28 cellular contexts compared by ENCODE assay signal in genomic region chr13:34758628-34759027, GRCh38.
"Had no signal": no experiment of that assay in that cellular context is flagged by ENCODE, and none has a peak within 500 bp of the region (broad histone marks: within the 10 kb centered on the region; RNA-seq: fewer than 3 reads in every experiment).

No MANE protein-coding gene starts in this region.

- H3K4me1 ChIP-seq: stomach, suprapubic skin, testis, thyroid gland, tibial nerve, upper lobe of left lung, upper lobe of right lung, uterus, vagina had no signal

- H3K36me3 Mint-ChIP-seq: stimulated activated effector memory CD8-positive, alpha-beta T cell treated with anti-CD3 and anti-CD28 coated beads, Interleukin-12 subunit alpha, Interleukin-12 subunit beta, amount 100 ng/mL, for 72 hours; stimulated activated memory B cell treated with anti-CD40 and anti-IgM and Interleukin-4, amounts not matched to agents 10 μg/mL and 1 μg/mL and 100 μg/mL, for 72 hours; stimulated activated naive B cell treated with anti-CD40 and anti-IgM and Interleukin-4, amounts not matched to agents 10 μg/mL and 1 μg/mL and 100 μg/mL, for 72 hours; type B pancreatic cell had no signal

- DNase-seq: stimulated activated CD4-positive, alpha-beta T cell treated with anti-CD3 and anti-CD28 coated beads, Interleukin-2, amount 100 ng/mL, for 48 hours; stimulated activated CD4-positive, alpha-beta T cell treated with anti-CD3 and anti-CD28 coated beads, Interleukin-4, amount 100 ng/mL, for 1 hour; stimulated activated CD4-positive, alpha-beta T cell treated with anti-CD3 and anti-CD28 coated beads, Interleukin-4, amount 100 ng/mL, for 24 hours; stimulated activated CD4-positive, alpha-beta T cell treated with anti-CD3 and anti-CD28 coated beads, Interleukin-4, amount 100 ng/mL, for 4 hours; stimulated activated CD8-positive, alpha-beta memory T cell treated with anti-CD3 and anti-CD28 coated beads, Interleukin-4, amount 100 ng/mL, for 48 hours; stimulated activated naive B cell treated with anti-CD40 and anti-IgM and Interleukin-4, amounts not matched to agents 10 μg/mL and 1 μg/mL and 100 μg/mL, for 72 hours; stimulated activated naive CD4-positive, alpha-beta T cell; stimulated activated naive CD4-positive, alpha-beta T cell treated with Interleukin-2 at 50 U/mL for 16 hours; stimulated activated naive CD8-positive, alpha-beta T cell treated with anti-CD3 and anti-CD28 coated beads, Interleukin-15, amount 100 ng/mL, for 72 hours; stimulated activated naive CD8-positive, alpha-beta T cell treated with anti-CD3 and anti-CD28 coated beads, Interleukin-15, Interleukin-2, amounts not matched to agents 100 U/mL and 50 U/mL, for 24 hours; stomach; substantia nigra; testis; thyroid gland; tibial artery; transverse colon; trophoblast cell; upper lobe of left lung; upper lobe of right lung; uterus had no signal

- H3K4me1 Mint-ChIP-seq: stimulated activated effector memory CD8-positive, alpha-beta T cell treated with anti-CD3 and anti-CD28 coated beads, Interleukin-12 subunit alpha, Interleukin-12 subunit beta, amount 100 ng/mL, for 72 hours; stimulated activated memory B cell treated with anti-CD40 and anti-IgM and Interleukin-4, amounts not matched to agents 10 μg/mL and 1 μg/mL and 100 μg/mL, for 72 hours; stimulated activated naive B cell treated with anti-CD40 and anti-IgM and Interleukin-4, amounts not matched to agents 10 μg/mL and 1 μg/mL and 100 μg/mL, for 72 hours; stimulated activated naive CD8-positive, alpha-beta T cell treated with anti-CD3 and anti-CD28 coated beads, Interleukin-15, amount 100 ng/mL, for 72 hours had no signal

- H3K4me3 ChIP-seq: stomach, suprapubic skin, testis, thoracic aorta, thyroid gland, tibial artery, tibial nerve, transverse colon, upper lobe of left lung, upper lobe of right lung, uterus, vagina had no signal

- H3K4me3 Mint-ChIP-seq: stimulated activated effector memory CD8-positive, alpha-beta T cell treated with anti-CD3 and anti-CD28 coated beads, Interleukin-12 subunit alpha, Interleukin-12 subunit beta, amount 100 ng/mL, for 72 hours; stimulated activated memory B cell treated with anti-CD40 and anti-IgM and Interleukin-4, amounts not matched to agents 10 μg/mL and 1 μg/mL and 100 μg/mL, for 72 hours; stimulated activated naive B cell treated with anti-CD40 and anti-IgM and Interleukin-4, amounts not matched to agents 10 μg/mL and 1 μg/mL and 100 μg/mL, for 72 hours; stimulated activated naive CD8-positive, alpha-beta T cell treated with anti-CD3 and anti-CD28 coated beads, Interleukin-15, amount 100 ng/mL, for 72 hours; stimulated activated naive CD8-positive, alpha-beta T cell treated with anti-CD3 and anti-CD28 coated beads, Interleukin-15, Interleukin-2, amounts not matched to agents 100 ng/mL and 50 ng/mL, for 24 hours; type B pancreatic cell had no signal

- ATAC-seq: stimulated activated effector memory CD8-positive, alpha-beta T cell treated with anti-CD3 and anti-CD28 coated beads, Interleukin-12 subunit alpha, Interleukin-12 subunit beta, amount 100 ng/mL, for 72 hours; stimulated activated memory B cell treated with anti-CD40 and anti-IgM and Interleukin-4, amounts not matched to agents 10 μg/mL and 1 μg/mL and 100 μg/mL, for 72 hours; stimulated activated naive B cell treated with anti-CD40 and anti-IgM and Interleukin-4, amounts not matched to agents 10 μg/mL and 1 μg/mL and 100 μg/mL, for 72 hours; stimulated activated naive CD8-positive, alpha-beta T cell treated with anti-CD3 and anti-CD28 coated beads, Interleukin-15, amount 100 ng/mL, for 72 hours; stimulated activated naive CD8-positive, alpha-beta T cell treated with anti-CD3 and anti-CD28 coated beads, Interleukin-15, Interleukin-2, amounts not matched to agents 100 U/mL and 50 U/mL, for 24 hours; upper lobe of right lung had no signal

- H3K9me3 ChIP-seq: stomach, suprapubic skin, testis, thoracic aorta, thyroid gland, tibial artery, tibial nerve, transverse colon, upper lobe of left lung, upper lobe of right lung, uterus, vagina had no signal

- H3K27ac Mint-ChIP-seq: stimulated activated effector memory CD8-positive, alpha-beta T cell treated with anti-CD3 and anti-CD28 coated beads, Interleukin-12 subunit alpha, Interleukin-12 subunit beta, amount 100 ng/mL, for 72 hours; stimulated activated memory B cell treated with anti-CD40 and anti-IgM and Interleukin-4, amounts not matched to agents 10 μg/mL and 1 μg/mL and 100 μg/mL, for 72 hours; stimulated activated naive B cell treated with anti-CD40 and anti-IgM and Interleukin-4, amounts not matched to agents 10 μg/mL and 1 μg/mL and 100 μg/mL, for 72 hours; stimulated activated naive CD8-positive, alpha-beta T cell treated with anti-CD3 and anti-CD28 coated beads, Interleukin-15, amount 100 ng/mL, for 72 hours; stimulated activated naive CD8-positive, alpha-beta T cell treated with anti-CD3 and anti-CD28 coated beads, Interleukin-15, Interleukin-2, amounts not matched to agents 100 ng/mL and 50 ng/mL, for 24 hours; type B pancreatic cell had no signal

- H3K27me3 Mint-ChIP-seq: stimulated activated memory B cell treated with anti-CD40 and anti-IgM and Interleukin-4, amounts not matched to agents 10 μg/mL and 1 μg/mL and 100 μg/mL, for 72 hours; stimulated activated naive B cell treated with anti-CD40 and anti-IgM and Interleukin-4, amounts not matched to agents 10 μg/mL and 1 μg/mL and 100 μg/mL, for 72 hours; stimulated activated naive CD8-positive, alpha-beta T cell treated with anti-CD3 and anti-CD28 coated beads, Interleukin-15, amount 100 ng/mL, for 72 hours; stimulated activated naive CD8-positive, alpha-beta T cell treated with anti-CD3 and anti-CD28 coated beads, Interleukin-15, Interleukin-2, amounts not matched to agents 100 ng/mL and 50 ng/mL, for 24 hours; type B pancreatic cell had no signal

- H3K9me3 Mint-ChIP-seq: stimulated activated memory B cell treated with anti-CD40 and anti-IgM and Interleukin-4, amounts not matched to agents 10 μg/mL and 1 μg/mL and 100 μg/mL, for 72 hours; stimulated activated naive CD8-positive, alpha-beta T cell treated with anti-CD3 and anti-CD28 coated beads, Interleukin-15, amount 100 ng/mL, for 72 hours; stimulated activated naive CD8-positive, alpha-beta T cell treated with anti-CD3 and anti-CD28 coated beads, Interleukin-15, Interleukin-2, amounts not matched to agents 100 ng/mL and 50 ng/mL, for 24 hours; type B pancreatic cell had no signal

- H3K36me3 ChIP-seq: stomach, suprapubic skin, thoracic aorta, thyroid gland, tibial artery, tibial nerve, transverse colon, upper lobe of left lung, upper lobe of right lung, vagina had no signal
